Comparison of ENCODE assay signal across 21 cellular contexts in the genomic region with DNA sequence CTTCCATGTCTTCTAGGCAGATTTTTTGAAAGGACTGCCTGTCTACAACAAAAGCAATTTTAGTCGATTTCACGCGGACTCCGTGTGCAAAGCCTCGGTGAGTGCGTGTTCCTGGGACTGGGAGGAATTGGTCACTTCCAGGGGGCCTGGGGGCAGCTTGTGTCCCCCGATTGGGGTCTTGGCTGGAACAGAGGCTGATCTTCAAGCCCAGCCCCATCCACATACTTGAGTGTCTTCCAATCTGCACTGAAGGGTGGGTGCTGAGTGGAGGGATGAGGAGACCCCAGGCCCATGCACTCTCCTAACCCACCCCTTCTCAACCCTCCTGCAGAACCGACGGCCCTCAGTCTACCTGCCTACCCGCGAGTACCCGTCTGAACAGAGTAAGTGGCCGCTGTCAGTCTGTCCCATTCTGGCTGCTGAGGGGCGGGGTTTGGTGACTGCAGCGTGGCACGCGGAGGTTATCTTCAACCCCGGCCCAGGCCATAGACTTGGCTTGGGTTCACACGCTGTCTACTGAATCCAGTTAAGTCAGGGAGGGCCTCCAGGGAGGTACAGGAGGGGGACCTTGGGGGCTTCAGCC.
"Had no signal": no experiment of that assay in that cellular context is flagged by ENCODE, and none has a peak within 500 bp of the region (broad histone marks: within the 10 kb centered on the region; RNA-seq: fewer than 3 reads in every experiment).

No MANE protein-coding gene starts in this region.

- H3K27ac ChIP-seq: colonic mucosa, hepatocyte, neutrophil, right atrium auricular region, tibial artery had no signal

- FAIRE-seq: endothelial cell of umbilical vein, kidney had no signal

- H2AFZ ChIP-seq: hepatocyte had no signal

- H3K27ac Mint-ChIP-seq: naive B cell; nephron progenitor cell; stimulated activated effector memory CD8-positive, alpha-beta T cell treated with anti-CD3 and anti-CD28 coated beads, Interleukin-12 subunit alpha, Interleukin-12 subunit beta, amount 100 ng/mL, for 72 hours; stimulated activated naive CD8-positive, alpha-beta T cell treated with anti-CD3 and anti-CD28 coated beads, Interleukin-15, Interleukin-2, amounts not matched to agents 100 ng/mL and 50 ng/mL, for 24 hours had no signal

- H3K27me3 Mint-ChIP-seq: naive B cell; stimulated activated naive CD8-positive, alpha-beta T cell treated with anti-CD3 and anti-CD28 coated beads, Interleukin-15, Interleukin-2, amounts not matched to agents 100 ng/mL and 50 ng/mL, for 24 hours had no signal

- H3K4me3 ChIP-seq: colonic mucosa, hepatocyte, lung, right atrium auricular region, tibial artery had no signal

- DNase-seq: cerebellar nuclear complex; colonic mucosa; dermis blood vessel endothelial cell; foreskin melanocyte; head of caudate nucleus; kidney; left cardiac atrium; left ventricle myocardium superior; mesenchymal stem cell; naive B cell; nephron progenitor cell; stimulated activated CD4-positive, alpha-beta T cell treated with anti-CD3 and anti-CD28 coated beads, Interleukin-4, amount 100 ng/mL, for 1 hour; stimulated activated CD8-positive, alpha-beta memory T cell treated with anti-CD3 and anti-CD28 coated beads, Interleukin-4, amount 100 ng/mL, for 48 hours; tibial artery had no signal

- H3K4me2 ChIP-seq: hepatocyte had no signal

- ATAC-seq: left cardiac atrium; left ventricle myocardium superior; stimulated activated effector memory CD8-positive, alpha-beta T cell treated with anti-CD3 and anti-CD28 coated beads, Interleukin-12 subunit alpha, Interleukin-12 subunit beta, amount 100 ng/mL, for 72 hours had no signal

- H3K9me3 ChIP-seq: colonic mucosa, neutrophil, right atrium auricular region, tibial artery had no signal

- H3K4me3 Mint-ChIP-seq: nephron progenitor cell; stimulated activated effector memory CD8-positive, alpha-beta T cell treated with anti-CD3 and anti-CD28 coated beads, Interleukin-12 subunit alpha, Interleukin-12 subunit beta, amount 100 ng/mL, for 72 hours; stimulated activated naive CD8-positive, alpha-beta T cell treated with anti-CD3 and anti-CD28 coated beads, Interleukin-15, Interleukin-2, amounts not matched to agents 100 ng/mL and 50 ng/mL, for 24 hours had no signal

- H3K27me3 ChIP-seq: colonic mucosa, hepatocyte, neutrophil, right atrium auricular region, tibial artery had no signal

- H3K9me3 Mint-ChIP-seq: naive B cell; nephron progenitor cell; stimulated activated effector memory CD8-positive, alpha-beta T cell treated with anti-CD3 and anti-CD28 coated beads, Interleukin-12 subunit alpha, Interleukin-12 subunit beta, amount 100 ng/mL, for 72 hours; stimulated activated naive CD8-positive, alpha-beta T cell treated with anti-CD3 and anti-CD28 coated beads, Interleukin-15, Interleukin-2, amounts not matched to agents 100 ng/mL and 50 ng/mL, for 24 hours had no signal
